Comparison of ENCODE assay signal across 10 cellular contexts in the genomic region with DNA sequence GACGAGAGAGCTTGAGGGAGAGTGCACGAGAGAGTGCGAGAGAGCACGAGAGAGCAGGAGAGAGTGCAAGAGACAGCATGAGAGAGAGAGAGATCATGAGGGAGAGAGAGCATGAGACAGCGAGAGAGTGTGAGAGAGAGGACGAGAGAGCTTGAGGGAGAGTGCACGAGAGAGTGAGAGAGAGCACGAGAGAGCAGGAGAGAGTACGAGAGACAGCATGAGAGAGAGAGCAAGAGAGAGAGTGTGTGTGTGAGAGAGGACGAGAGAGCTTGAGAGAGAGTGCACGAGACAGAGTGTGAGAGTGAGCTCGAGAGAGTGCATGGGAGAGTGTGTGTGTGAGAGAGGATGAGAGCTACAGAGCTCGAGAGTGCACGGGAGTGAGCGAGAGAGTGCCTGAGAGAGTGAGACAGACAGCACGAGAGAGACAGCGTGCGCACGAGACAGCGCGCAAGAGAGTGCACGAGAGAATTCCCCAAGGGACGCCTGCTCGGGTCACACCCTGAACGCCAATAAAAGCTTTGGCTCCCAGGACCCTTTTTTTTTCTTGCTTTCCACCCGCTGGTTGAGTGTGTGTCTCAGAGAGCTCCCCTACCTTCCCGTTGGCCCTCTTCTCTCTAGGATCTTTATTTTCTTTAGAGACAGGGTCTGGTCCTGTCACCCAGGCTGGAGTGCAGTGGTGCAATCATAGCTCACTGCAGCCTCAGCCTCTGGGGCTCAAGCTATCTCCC. TPM values are rescaled to one million over a fixed set of nuclear protein-coding genes. Genes with fewer than 3 reads are reported as not detected.
A peak's percentile ranks its signal among the peaks of the same experiment; 100 is the strongest.
DNase-seq lines count a peak whose midpoint lies in the region; ATAC-seq, FAIRE-seq and TF ChIP-seq lines count a peak whose summit lies in the region.
"Had no signal": no experiment of that assay in that cellular context is flagged by ENCODE, and none has a peak within 500 bp of the region (broad histone marks: within the 10 kb centered on the region; RNA-seq: fewer than 3 reads in every experiment).

No MANE protein-coding gene starts in this region.

- H3K4me3 ChIP-seq in RWPE2 (ENCODE audit: severe bottlenecking): no peak overlapping the region

- H3K27me3 ChIP-seq in RWPE2 (ENCODE audit: insufficient read depth, poor library complexity, severe bottlenecking) (peaks cover 45% of the 10 kb centered on the region), foreskin keratinocyte (peaks cover 69% of the 10 kb centered on the region)

- DNase-seq in activated CD4-positive, alpha-beta T cell treated with anti-CD3 and anti-CD28 coated beads, Interleukin-2, amount 10 ng/mL, durations not matched to agents 24 days and 14 days: peak; percentile 75
- DNase-seq in activated CD4-positive, alpha-beta T cell treated with anti-CD3 and anti-CD28 coated beads, Interleukin-2, amount 50 U/mL, for 4 hours: no peak
- DNase-seq in RWPE2 (ENCODE audit: low spot score) (no peak), foreskin keratinocyte (peak in 1 of 2 donors; percentile 34), DMS153 (lab: John Stamatoyannopoulos, UW) (no peak), frontal cortex (ENCODE audit: low spot score in 2 of 2) (no peak)
- DNase-seq: stimulated activated CD4-positive, alpha-beta T cell treated with anti-CD3 and anti-CD28 coated beads, Interleukin-4, amount 100 ng/mL, for 1 hour had no signal

- H3K27ac Mint-ChIP-seq in activated CD4-positive, alpha-beta T cell treated with anti-CD3 and anti-CD28 coated beads, Interleukin-2, amount 10 ng/mL, durations not matched to agents 24 days and 14 days: peak overlapping the region; percentile 22
- H3K27ac Mint-ChIP-seq in stimulated activated naive CD8-positive, alpha-beta T cell treated with anti-CD3 and anti-CD28 coated beads, Interleukin-15, Interleukin-2, amounts not matched to agents 100 ng/mL and 50 ng/mL, for 24 hours: no peak overlapping the region

- intact Hi-C loops in activated CD4-positive, alpha-beta T cell treated with anti-CD3 and anti-CD28 coated beads, Interleukin-2, amount 10 ng/mL, durations not matched to agents 24 days and 14 days (cut with micrococcal nuclease): no loop called here

- no peak for TF ChIP-seq CTCF in RWPE2 (IDR thresholded peaks at IDR 0.05; ENCODE audit: poor library complexity, severe bottlenecking)
- no peak for TF ChIP-seq CTCF in foreskin keratinocyte (conservative IDR thresholded peaks at IDR 0.05)

- no peak for FAIRE-seq in frontal cortex (lab: Jason Lieb, UNC)
- FAIRE-seq: colon had no signal

- no peaks in the 10 kb centered on the region for H3K9me3 ChIP-seq in RWPE2 (ENCODE audit: severe bottlenecking)

- H3K36me3 Mint-ChIP-seq in activated CD4-positive, alpha-beta T cell treated with anti-CD3 and anti-CD28 coated beads, Interleukin-2, amount 10 ng/mL, durations not matched to agents 24 days and 14 days (ENCODE audit: low read depth): peaks cover 34% of the 10 kb centered on the region
- peaks cover 6% of the 10 kb centered on the region for H3K36me3 Mint-ChIP-seq in stimulated activated naive CD8-positive, alpha-beta T cell treated with anti-CD3 and anti-CD28 coated beads, Interleukin-15, Interleukin-2, amounts not matched to agents 100 ng/mL and 50 ng/mL, for 24 hours (ENCODE audit: low read depth)

- H3K4me3 Mint-ChIP-seq in activated CD4-positive, alpha-beta T cell treated with anti-CD3 and anti-CD28 coated beads, Interleukin-2, amount 10 ng/mL, durations not matched to agents 24 days and 14 days: peak overlapping the region; percentile 91
- peak overlapping the region; percentile 90 for H3K4me3 Mint-ChIP-seq in stimulated activated naive CD8-positive, alpha-beta T cell treated with anti-CD3 and anti-CD28 coated beads, Interleukin-15, Interleukin-2, amounts not matched to agents 100 ng/mL and 50 ng/mL, for 24 hours

- ATAC-seq in RWPE2 (ENCODE audit: low read depth) (peak; percentile 15; the same call in 1 of the 3 replicates), foreskin keratinocyte (peak; percentile 14), HG02610 (IDR thresholded peaks at IDR 0.05; ENCODE audit: unreplicated experiment) (no peak)

- no peaks in the 10 kb centered on the region for H3K36me3 ChIP-seq in RWPE2 (ENCODE audit: low read depth)

- H3K4me1 ChIP-seq in RWPE2 (ENCODE audit: insufficient read depth, poor library complexity, severe bottlenecking): no peaks in the 10 kb centered on the region
- H3K4me1 ChIP-seq in foreskin keratinocyte: no peaks in the 10 kb centered on the region

- H3K9me3 Mint-ChIP-seq in activated CD4-positive, alpha-beta T cell treated with anti-CD3 and anti-CD28 coated beads, Interleukin-2, amount 10 ng/mL, durations not matched to agents 24 days and 14 days: no peaks in the 10 kb centered on the region
- H3K9me3 Mint-ChIP-seq in stimulated activated naive CD8-positive, alpha-beta T cell treated with anti-CD3 and anti-CD28 coated beads, Interleukin-15, Interleukin-2, amounts not matched to agents 100 ng/mL and 50 ng/mL, for 24 hours: no peaks in the 10 kb centered on the region

- H3K27ac ChIP-seq in RWPE2 (ENCODE audit: poor library complexity, severe bottlenecking) (no peak overlapping the region), foreskin keratinocyte (no peak overlapping the region)

- H3K27me3 Mint-ChIP-seq in activated CD4-positive, alpha-beta T cell treated with anti-CD3 and anti-CD28 coated beads, Interleukin-2, amount 10 ng/mL, durations not matched to agents 24 days and 14 days: peaks cover 44% of the 10 kb centered on the region
- peaks cover 56% of the 10 kb centered on the region for H3K27me3 Mint-ChIP-seq in stimulated activated naive CD8-positive, alpha-beta T cell treated with anti-CD3 and anti-CD28 coated beads, Interleukin-15, Interleukin-2, amounts not matched to agents 100 ng/mL and 50 ng/mL, for 24 hours

- peaks cover 51% of the 10 kb centered on the region for H3K4me1 Mint-ChIP-seq in activated CD4-positive, alpha-beta T cell treated with anti-CD3 and anti-CD28 coated beads, Interleukin-2, amount 10 ng/mL, durations not matched to agents 24 days and 14 days
- H3K4me1 Mint-ChIP-seq in stimulated activated naive CD8-positive, alpha-beta T cell treated with anti-CD3 and anti-CD28 coated beads, Interleukin-15, Interleukin-2, amounts not matched to agents 100 ng/mL and 50 ng/mL, for 24 hours (ENCODE audit: low read depth): peaks cover 53% of the 10 kb centered on the region

RNA-seq across cellular contexts. Expression of gene CD70, which starts 3.7 kb away (rescaled TPM):
- 46.8 and 47.4 TPM in 2 replicates for total RNA-seq in activated CD4-positive, alpha-beta T cell treated with anti-CD3 and anti-CD28 coated beads, Interleukin-2, amount 10 ng/mL, durations not matched to agents 24 days and 14 days
- total RNA-seq in foreskin keratinocyte (0.81 and 0.85 TPM in 2 replicates), frontal cortex (not detected)
- 0.96 and 1.5 TPM in 2 replicates for polyA plus RNA-seq in foreskin keratinocyte

RNA-seq across cellular contexts. Expression of gene TNFSF9, which starts 56.4 kb away (rescaled TPM):
- 6.1 and 6.4 TPM in 2 replicates for total RNA-seq in activated CD4-positive, alpha-beta T cell treated with anti-CD3 and anti-CD28 coated beads, Interleukin-2, amount 10 ng/mL, durations not matched to agents 24 days and 14 days
- total RNA-seq in foreskin keratinocyte (23.2 and 27.9 TPM in 2 replicates), frontal cortex (2.0 TPM)
- polyA plus RNA-seq in foreskin keratinocyte: 27.7 and 35.4 TPM in 2 replicates

Comparison
In these comparisons a context has a peak if more than half of its experiments do, and no peak if none do; other contexts are left out.
1. RNA of gene CD70, which starts 3.7 kb away (total RNA-seq): 46.8 to 47.4 TPM in activated CD4-positive, alpha-beta T cell treated with anti-CD3 and anti-CD28 coated beads, Interleukin-2, amount 10 ng/mL, durations not matched to agents 24 days and 14 days; 0.81 to 0.85 TPM in foreskin keratinocyte and not detected in frontal cortex (single experiment); every median in the first group is over 10 times any median in the second.